In genomic region chr6:52887912-52888535, GRCh38 we compare ENCODE assay signal across 34 cellular contexts. TPM values are rescaled to one million over a fixed set of nuclear protein-coding genes. Genes with fewer than 3 reads are reported as not detected.
DNase-seq lines count a peak whose midpoint lies in the region.
"Had no signal": no experiment of that assay in that cellular context is flagged by ENCODE, and none has a peak within 500 bp of the region (broad histone marks: within the 10 kb centered on the region; RNA-seq: fewer than 3 reads in every experiment).

No MANE protein-coding gene starts in this region.

- H3K9me3 Mint-ChIP-seq in T-helper 2 cell treated with Interferon-gamma antibody and Interleukin-4, amounts not matched to agents 5 μg/mL and 100 μg/mL, for 36 hours, result no peaks in the 10 kb centered on the region
- H3K9me3 Mint-ChIP-seq in activated T-helper 2 cell treated with anti-CD3 and anti-CD28 coated beads, Interferon-gamma antibody, Interleukin-2, Interleukin-4, amounts not matched to agents 10 μg/mL and 5 μg/mL and 100 μg/mL, durations not matched to agents 14 hours and 24 hours and 36 hours, result peaks cover 7% of the 10 kb centered on the region
- H3K9me3 Mint-ChIP-seq: activated naive CD4-positive, alpha-beta T cell treated with anti-CD3 and anti-CD28 coated beads, Interleukin-2, amount 10 ng/mL, durations not matched to agents 7 days and 5 days; T-helper 1 cell treated with Interleukin-12 subunit alpha and Interleukin-12 subunit beta and Interleukin-4 antibody, amounts not matched to agents 30 μg/mL and 1 μg/mL, for 36 hours had no signal

- intact Hi-C loops in activated T-helper 2 cell treated with anti-CD3 and anti-CD28 coated beads, Interferon-gamma antibody, Interleukin-2, Interleukin-4, amounts not matched to agents 10 μg/mL and 5 μg/mL and 100 μg/mL, durations not matched to agents 14 hours and 24 hours and 36 hours (cut with micrococcal nuclease), result loop anchor here (1.0 to 2.0 kb wide), 3 partner anchors 89 to 107 kb away; partner anchors contain the start of gene GSTA4

- no peak overlapping the region for H3K27ac Mint-ChIP-seq in T-helper 2 cell treated with Interferon-gamma antibody and Interleukin-4, amounts not matched to agents 5 μg/mL and 100 μg/mL, for 36 hours
- peak overlapping the region; percentile 82 for H3K27ac Mint-ChIP-seq in activated T-helper 2 cell treated with anti-CD3 and anti-CD28 coated beads, Interferon-gamma antibody, Interleukin-2, Interleukin-4, amounts not matched to agents 10 μg/mL and 5 μg/mL and 100 μg/mL, durations not matched to agents 14 hours and 24 hours and 36 hours
- H3K27ac Mint-ChIP-seq: activated naive CD4-positive, alpha-beta T cell treated with anti-CD3 and anti-CD28 coated beads, Interleukin-2, amount 10 ng/mL, durations not matched to agents 7 days and 5 days; T-helper 1 cell treated with Interleukin-12 subunit alpha and Interleukin-12 subunit beta and Interleukin-4 antibody, amounts not matched to agents 30 μg/mL and 1 μg/mL, for 36 hours had no signal

- peak; percentile 42 for DNase-seq in T-helper 2 cell treated with Interferon-gamma antibody and Interleukin-4, amounts not matched to agents 5 μg/mL and 100 μg/mL, for 36 hours (ENCODE audit: low spot score)
- DNase-seq in T-helper 2 cell, result no peak
- peak; percentile 37 for DNase-seq in Daoy (ENCODE audit: low read depth)
- no peak for DNase-seq in activated T-helper 2 cell treated with anti-CD3 and anti-CD28 coated beads, Interferon-gamma antibody, Interleukin-2, Interleukin-4, amounts not matched to agents 10 μg/mL and 5 μg/mL and 100 μg/mL, durations not matched to agents 14 hours and 24 hours and 36 hours (ENCODE audit: low spot score)
- DNase-seq in iris pigment epithelial cell (ENCODE audit: low read depth), result peak; percentile 24
- DNase-seq in middle frontal gyrus (ENCODE audit: extremely low spot score, low spot score), result no peak
- no peak for DNase-seq in MG63
- DNase-seq in amniotic stem cell (lab: John Stamatoyannopoulos, UW), result no peak
- DNase-seq: activated CD4-positive, CD25-positive, alpha-beta regulatory T cell treated with anti-CD3 and anti-CD28 coated beads, Interleukin-2, amount 50 U/mL, for 72 hours; activated CD8-positive, alpha-beta memory T cell treated with anti-CD3 and anti-CD28 coated beads for 24 hours; activated naive CD4-positive, alpha-beta T cell treated with anti-CD3 and anti-CD28 coated beads, Interleukin-2, amount 10 ng/mL, durations not matched to agents 7 days and 5 days; anterior cingulate cortex; C1 segment of cervical spinal cord; colonic mucosa; COR-L47; DMS53; effector CD8-positive, alpha-beta T cell; head of caudate nucleus; Kasumi-1; NCI-H1436 treated with DMSO at 0.1 percent for 48 hours; NCI-H2081 treated with DMSO at 0.1 percent for 48 hours; NCI-H2227 treated with DMSO at 0.1 percent for 48 hours; NCI-H526; NK-92 treated with Interleukin-12 subunit alpha and Interleukin-12 subunit beta, amount 100 ng/mL, for 24 hours; SK-N-SH; substantia nigra had no signal

- H3K36me3 Mint-ChIP-seq in T-helper 2 cell treated with Interferon-gamma antibody and Interleukin-4, amounts not matched to agents 5 μg/mL and 100 μg/mL, for 36 hours (ENCODE audit: low read depth), result no peaks in the 10 kb centered on the region
- peaks cover 4% of the 10 kb centered on the region for H3K36me3 Mint-ChIP-seq in activated T-helper 2 cell treated with anti-CD3 and anti-CD28 coated beads, Interferon-gamma antibody, Interleukin-2, Interleukin-4, amounts not matched to agents 10 μg/mL and 5 μg/mL and 100 μg/mL, durations not matched to agents 14 hours and 24 hours and 36 hours (ENCODE audit: low read depth)
- H3K36me3 Mint-ChIP-seq: activated naive CD4-positive, alpha-beta T cell treated with anti-CD3 and anti-CD28 coated beads, Interleukin-2, amount 10 ng/mL, durations not matched to agents 7 days and 5 days had no signal

- H3K4me1 Mint-ChIP-seq in T-helper 2 cell treated with Interferon-gamma antibody and Interleukin-4, amounts not matched to agents 5 μg/mL and 100 μg/mL, for 36 hours (ENCODE audit: low read depth), result peaks cover 3% of the 10 kb centered on the region
- peaks cover 41% of the 10 kb centered on the region for H3K4me1 Mint-ChIP-seq in activated T-helper 2 cell treated with anti-CD3 and anti-CD28 coated beads, Interferon-gamma antibody, Interleukin-2, Interleukin-4, amounts not matched to agents 10 μg/mL and 5 μg/mL and 100 μg/mL, durations not matched to agents 14 hours and 24 hours and 36 hours (ENCODE audit: low read depth)
- H3K4me1 Mint-ChIP-seq: activated naive CD4-positive, alpha-beta T cell treated with anti-CD3 and anti-CD28 coated beads, Interleukin-2, amount 10 ng/mL, durations not matched to agents 7 days and 5 days had no signal

- H3K4me3 ChIP-seq in MG63, result no peak overlapping the region
- H3K4me3 ChIP-seq: cardiac muscle cell, colonic mucosa, right atrium auricular region had no signal

- H3K27me3 Mint-ChIP-seq in T-helper 2 cell treated with Interferon-gamma antibody and Interleukin-4, amounts not matched to agents 5 μg/mL and 100 μg/mL, for 36 hours (ENCODE audit: low read depth), result no peaks in the 10 kb centered on the region
- H3K27me3 Mint-ChIP-seq in activated T-helper 2 cell treated with anti-CD3 and anti-CD28 coated beads, Interferon-gamma antibody, Interleukin-2, Interleukin-4, amounts not matched to agents 10 μg/mL and 5 μg/mL and 100 μg/mL, durations not matched to agents 14 hours and 24 hours and 36 hours (ENCODE audit: low read depth), result no peaks in the 10 kb centered on the region

- H3K4me3 Mint-ChIP-seq in T-helper 2 cell treated with Interferon-gamma antibody and Interleukin-4, amounts not matched to agents 5 μg/mL and 100 μg/mL, for 36 hours, result no peak overlapping the region
- H3K4me3 Mint-ChIP-seq in activated T-helper 2 cell treated with anti-CD3 and anti-CD28 coated beads, Interferon-gamma antibody, Interleukin-2, Interleukin-4, amounts not matched to agents 10 μg/mL and 5 μg/mL and 100 μg/mL, durations not matched to agents 14 hours and 24 hours and 36 hours (ENCODE audit: low read depth), result no peak overlapping the region
- H3K4me3 Mint-ChIP-seq: activated naive CD4-positive, alpha-beta T cell treated with anti-CD3 and anti-CD28 coated beads, Interleukin-2, amount 10 ng/mL, durations not matched to agents 7 days and 5 days; T-helper 1 cell treated with Interleukin-12 subunit alpha and Interleukin-12 subunit beta and Interleukin-4 antibody, amounts not matched to agents 30 μg/mL and 1 μg/mL, for 36 hours had no signal

- H3K9me3 ChIP-seq in MG63, result no peaks in the 10 kb centered on the region
- H3K9me3 ChIP-seq: colonic mucosa, right atrium auricular region, SK-N-SH had no signal

- H3K27me3 ChIP-seq in MG63, result no peaks in the 10 kb centered on the region
- H3K27me3 ChIP-seq: cardiac muscle cell, colonic mucosa, right atrium auricular region had no signal

- no peaks in the 10 kb centered on the region for H3K36me3 ChIP-seq in MG63
- H3K36me3 ChIP-seq: cardiac muscle cell, colonic mucosa, right atrium auricular region had no signal

RNA-seq across cellular contexts. Expression of gene GSTA3, which starts 21.5 kb away (rescaled TPM):
- total RNA-seq in Daoy (2014; rRNA removed; shearing (Covaris generic)), result not detected in 2 replicates
- not detected in 2 replicates for total RNA-seq in activated T-helper 2 cell treated with anti-CD3 and anti-CD28 coated beads, Interferon-gamma antibody, Interleukin-2, Interleukin-4, amounts not matched to agents 10 μg/mL and 5 μg/mL and 100 μg/mL, durations not matched to agents 14 hours and 24 hours and 36 hours
- total RNA-seq in MG63 (2014; rRNA removed; shearing (Covaris generic); ENCODE audit: low replicate concordance), result not detected in 2 replicates
- total RNA-seq: cardiac muscle cell, colonic mucosa, fibroblast of villous mesenchyme, G401, kidney epithelial cell, liver, right atrium auricular region, Right ventricle myocardium inferior had no signal

RNA-seq across cellular contexts. Expression of gene GSTA5, which starts 47.4 kb away (rescaled TPM):
- total RNA-seq in Daoy (2014; rRNA removed; shearing (Covaris generic)), result not detected in 2 replicates
- not detected in 2 replicates for total RNA-seq in activated T-helper 2 cell treated with anti-CD3 and anti-CD28 coated beads, Interferon-gamma antibody, Interleukin-2, Interleukin-4, amounts not matched to agents 10 μg/mL and 5 μg/mL and 100 μg/mL, durations not matched to agents 14 hours and 24 hours and 36 hours
- not detected in 2 replicates for total RNA-seq in MG63 (2014; rRNA removed; shearing (Covaris generic); ENCODE audit: low replicate concordance)
- total RNA-seq: cardiac muscle cell, colonic mucosa, fibroblast of villous mesenchyme, G401, kidney epithelial cell, liver, right atrium auricular region, Right ventricle myocardium inferior had no signal

Comparison
In these comparisons a context has a peak if more than half of its experiments do, and no peak if none do; other contexts are left out.
1. DNase-seq: peak in T-helper 2 cell treated with Interferon-gamma antibody and Interleukin-4, amounts not matched to agents 5 μg/mL and 100 μg/mL, for 36 hours (single experiment), Daoy (single experiment) and iris pigment epithelial cell (single experiment); none in T-helper 2 cell (0 of 5), activated T-helper 2 cell treated with anti-CD3 and anti-CD28 coated beads, Interferon-gamma antibody, Interleukin-2, Interleukin-4, amounts not matched to agents 10 μg/mL and 5 μg/mL and 100 μg/mL, durations not matched to agents 14 hours and 24 hours and 36 hours (single experiment), middle frontal gyrus (single experiment), MG63 (single experiment) and amniotic stem cell (single experiment).